8 cellular contexts compared by ENCODE assay signal in genomic region chr5:159209438-159210305, GRCh38. TPM values are rescaled to one million over a fixed set of nuclear protein-coding genes. Genes with fewer than 3 reads are reported as not detected.
DNase-seq lines count a peak whose midpoint lies in the region; ATAC-seq and TF ChIP-seq lines count a peak whose summit lies in the region.

A gene with protein sequence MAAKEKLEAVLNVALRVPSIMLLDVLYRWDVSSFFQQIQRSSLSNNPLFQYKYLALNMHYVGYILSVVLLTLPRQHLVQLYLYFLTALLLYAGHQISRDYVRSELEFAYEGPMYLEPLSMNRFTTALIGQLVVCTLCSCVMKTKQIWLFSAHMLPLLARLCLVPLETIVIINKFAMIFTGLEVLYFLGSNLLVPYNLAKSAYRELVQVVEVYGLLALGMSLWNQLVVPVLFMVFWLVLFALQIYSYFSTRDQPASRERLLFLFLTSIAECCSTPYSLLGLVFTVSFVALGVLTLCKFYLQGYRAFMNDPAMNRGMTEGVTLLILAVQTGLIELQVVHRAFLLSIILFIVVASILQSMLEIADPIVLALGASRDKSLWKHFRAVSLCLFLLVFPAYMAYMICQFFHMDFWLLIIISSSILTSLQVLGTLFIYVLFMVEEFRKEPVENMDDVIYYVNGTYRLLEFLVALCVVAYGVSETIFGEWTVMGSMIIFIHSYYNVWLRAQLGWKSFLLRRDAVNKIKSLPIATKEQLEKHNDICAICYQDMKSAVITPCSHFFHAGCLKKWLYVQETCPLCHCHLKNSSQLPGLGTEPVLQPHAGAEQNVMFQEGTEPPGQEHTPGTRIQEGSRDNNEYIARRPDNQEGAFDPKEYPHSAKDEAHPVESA (minus strand): TSS chr5:159209553. CDS start chr5:159203617, 5,936 bp downstream.

- H3K36me3 ChIP-seq in colonic mucosa: no peaks in the 10 kb centered on the region

- intact Hi-C loops in colonic mucosa (cut with DNase I): no loop called here

- no peaks in the 10 kb centered on the region for H3K27me3 ChIP-seq in colonic mucosa

- H3K27ac ChIP-seq in colonic mucosa: peak within 1 kb of the TSS; percentile 95

- peaks cover 7% of the 10 kb centered on the region for H3K4me1 ChIP-seq in colonic mucosa

- ATAC-seq in GM19025 (IDR thresholded peaks at IDR 0.05; ENCODE audit: low read depth, unreplicated experiment) (peak; percentile 75), HG03280 (IDR thresholded peaks at IDR 0.05; ENCODE audit: unreplicated experiment) (peak; percentile 77), left lobe of liver (peak; percentile 82)

- TF ChIP-seq CTCF in AG10803 (conservative IDR thresholded peaks at IDR 0.05; ENCODE audit: low read length): no peak
- TF ChIP-seq CTCF in colonic mucosa (IDR thresholded peaks at IDR 0.05): no peak

- peak; percentile 77 for DNase-seq in AG10803 (ENCODE audit: low read depth)
- DNase-seq in NCI-H510A (lab: John Stamatoyannopoulos, UW): peak; percentile 28
- DNase-seq in activated CD4-positive, alpha-beta T cell treated with anti-CD3 and anti-CD28 coated beads for 4 hours: peak; percentile 98 to 99
- DNase-seq in colonic mucosa: peak; percentile 82
- DNase-seq in left lobe of liver (ENCODE audit: low spot score): peak; percentile 89
- peak; percentile 98 for DNase-seq in stimulated activated CD4-positive, alpha-beta T cell treated with anti-CD3 and anti-CD28 coated beads, Interleukin-2, amount 100 ng/mL, for 4 hours (ENCODE audit: low read depth)

- peak within 1 kb of the TSS; percentile 87 for H3K4me3 ChIP-seq in AG10803 (ENCODE audit: low read length)
- H3K4me3 ChIP-seq in colonic mucosa: peak within 1 kb of the TSS; percentile 84

- H3K9ac ChIP-seq in colonic mucosa (ENCODE audit: low read depth in 2 of 2, low read length in 2 of 2): peak within 1 kb of the TSS; percentile 93 to 98

- H3K9me3 ChIP-seq in colonic mucosa: no peaks in the 10 kb centered on the region

RNA-seq across cellular contexts. Expression of the gene that starts here (rescaled TPM):
- total RNA-seq in colonic mucosa (10 to 100 TPM; 58.8 to 92.3 TPM), left lobe of liver (8.4 TPM)

Comparison
In these comparisons a context has a peak if more than half of its experiments do, and no peak if none do; other contexts are left out.
1. Peak in every context shown above with its lines: DNase-seq, ATAC-seq, H3K4me3 ChIP-seq and H3K27ac ChIP-seq.
2. DNase-seq: peak in every context shown above with its lines; median percentile 98 in activated CD4-positive, alpha-beta T cell treated with anti-CD3 and anti-CD28 coated beads for 4 hours; 98 in stimulated activated CD4-positive, alpha-beta T cell treated with anti-CD3 and anti-CD28 coated beads, Interleukin-2, amount 100 ng/mL, for 4 hours; 89 in left lobe of liver; 82 in colonic mucosa; 77 in AG10803; 28 in NCI-H510A.